ENCODE assay signal across 23 cellular contexts in the genomic region with DNA sequence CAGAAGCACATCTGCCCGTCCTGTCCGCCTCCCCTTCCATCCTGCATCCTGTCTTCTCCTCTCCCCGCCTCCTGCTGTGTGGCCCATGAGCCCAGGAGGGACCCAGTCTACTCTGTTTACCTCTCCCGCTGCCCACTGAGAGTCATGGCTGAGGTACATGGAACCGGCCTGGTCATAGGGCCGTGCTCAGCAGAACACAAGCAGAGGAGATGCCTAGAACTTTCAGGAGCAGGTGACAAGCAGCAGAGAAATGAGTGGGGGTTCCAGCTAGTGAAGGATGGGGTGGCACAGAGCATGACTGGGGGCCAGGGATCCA.
DNase-seq lines count a peak whose midpoint lies in the region; ATAC-seq, FAIRE-seq and TF ChIP-seq lines count a peak whose summit lies in the region.
"Had no signal": no experiment of that assay in that cellular context is flagged by ENCODE, and none has a peak within 500 bp of the region (broad histone marks: within the 10 kb centered on the region; RNA-seq: fewer than 3 reads in every experiment).

No MANE protein-coding gene starts in this region.

- no peak overlapping the region for H3K4ac ChIP-seq in mesendoderm (ENCODE audit: low read depth, low read length)

- no peaks in the 10 kb centered on the region for H3K79me1 ChIP-seq in mesendoderm (ENCODE audit: low read length)

- DNase-seq in HepG2 (ENCODE audit: low spot score), result no peak
- DNase-seq in right lobe of liver, result no peak
- no peak for DNase-seq in endodermal cell
- DNase-seq in neural progenitor cell (ENCODE audit: low spot score), result no peak
- no peak for DNase-seq in vagina (ENCODE audit: extremely low spot score in 2 of 2)
- DNase-seq in DMS79 treated with DMSO at 0.1 percent for 48 hours (lab: John Stamatoyannopoulos, UW), result no peak
- DNase-seq in CD1c-positive myeloid dendritic cell (ENCODE audit: extremely low spot score), result no peak
- no peak for DNase-seq in mesendoderm
- DNase-seq: GDM1, H7, MV-4-11, NCI-H1417, NCI-H1930, NCI-H2171, NCI-H446, OCI-M1, RPMI8226 had no signal

- no peak overlapping the region for H4K8ac ChIP-seq in mesendoderm (ENCODE audit: low read depth, low read length)

- WGBS in HepG2 (ENCODE audit: low lambda C conversion rate), result 18% methylated on average over 6 of the region's 6 CpGs
- whole genome bisulfite sequencing in right lobe of liver (ENCODE audit: insufficient coverage, low coverage, low lambda C conversion rate, missing lambda C conversion rate), result 93% methylated on average over 6 of the region's 6 CpGs
- 75 to 90% methylated on average over 2 to 6 of the region's 6 CpGs for WGBS in endodermal cell (ENCODE audit: insufficient coverage in 1 of 2, insufficient read length in 1 of 2), 2 experiments
- WGBS in mesendoderm (ENCODE audit: extremely low coverage, insufficient coverage, low lambda C conversion rate), result no CpG with 5 or more reads among the region's 6 CpGs

- H4K20me1 ChIP-seq in HepG2 (ENCODE audit: insufficient read depth, low read length) (no peaks in the 10 kb centered on the region), neural progenitor cell (ENCODE audit: low read depth) (no peaks in the 10 kb centered on the region)
- H4K20me1 ChIP-seq: BLaER1 had no signal

- no peak for FAIRE-seq in HepG2 (lab: Jason Lieb, UNC)
- FAIRE-seq: A204.1, GM12878, GM18507, K562 had no signal

- TF ChIP-seq POLR2A in HepG2 (IDR thresholded peaks at IDR 0.05; ENCODE audit: insufficient read depth in 1 of 2, low read depth in 2 of 2, low read length in 2 of 2) (no peak), right lobe of liver (IDR thresholded peaks at IDR 0.05) (no peak), vagina (IDR thresholded peaks at IDR 0.05) (no peak)

- TF ChIP-seq EP300 in HepG2 (IDR thresholded peaks at IDR 0.05; ENCODE audit: low read depth in 2 of 2, low read length in 2 of 2) (no peak), HepG2 (CRISPR knock-in tag; IDR thresholded peaks at IDR 0.05; ENCODE audit: borderline replicate concordance) (no peak)

- H3K27ac Mint-ChIP-seq in endodermal cell (no peak overlapping the region), neural progenitor cell (peak overlapping the region; percentile 16)

- H3K4me1 ChIP-seq in HepG2 (ENCODE audit: insufficient read depth, low read length), result peaks cover 63% of the 10 kb centered on the region
- H3K4me1 ChIP-seq in right lobe of liver, result peaks cover 0 to 3% (median 0%) of the 10 kb centered on the region in 4 donors
- no peaks in the 10 kb centered on the region for H3K4me1 ChIP-seq in endodermal cell (ENCODE audit: control insufficient read depth, insufficient read depth, low read length)
- H3K4me1 ChIP-seq in neural progenitor cell, result peaks cover 11% of the 10 kb centered on the region
- peaks cover 39% of the 10 kb centered on the region for H3K4me1 ChIP-seq in vagina
- H3K4me1 ChIP-seq in mesendoderm (ENCODE audit: control insufficient read depth, low read depth, low read length), result no peaks in the 10 kb centered on the region

- TF ChIP-seq CTCF in HepG2 (CRISPR knock-in tag; IDR thresholded peaks at IDR 0.05) (no peak), right lobe of liver (IDR thresholded peaks at IDR 0.05) (no peak), endodermal cell (conservative IDR thresholded peaks at IDR 0.05) (no peak), neural progenitor cell (IDR thresholded peaks at IDR 0.05) (no peak), vagina (IDR thresholded peaks at IDR 0.05) (no peak)

- TF ChIP-seq RAD21 in HepG2 (CRISPR knock-in tag; IDR thresholded peaks at IDR 0.05), result no peak

- H3K23ac ChIP-seq in mesendoderm (ENCODE audit: low read length), result no peak overlapping the region

- H3K9me3 Mint-ChIP-seq in endodermal cell (no peaks in the 10 kb centered on the region), neural progenitor cell (peaks cover 11% of the 10 kb centered on the region)

- H3K4me3 ChIP-seq in HepG2 (replicated peaks in 1 of 3; ENCODE audit: insufficient read depth in 1 of 3, low read depth in 2 of 3, low read length in 3 of 3), result peak overlapping the region in 1 of 3 experiments; percentile 28; a peak in 1 of 6 replicates
- H3K4me3 ChIP-seq in right lobe of liver, result no peak overlapping the region
- no peak overlapping the region for H3K4me3 ChIP-seq in endodermal cell (ENCODE audit: low read length)
- no peak overlapping the region for H3K4me3 ChIP-seq in neural progenitor cell
- no peak overlapping the region for H3K4me3 ChIP-seq in vagina
- no peak overlapping the region for H3K4me3 ChIP-seq in mesendoderm (ENCODE audit: low read length)
- H3K4me3 ChIP-seq: BLaER1, GM12878, K562, SJSA1 had no signal

- H3K4me3 Mint-ChIP-seq in endodermal cell (no peak overlapping the region), neural progenitor cell (no peak overlapping the region)

- H3K56ac ChIP-seq in mesendoderm (ENCODE audit: low read length), result no peak overlapping the region

- H3K36me3 Mint-ChIP-seq in endodermal cell (ENCODE audit: low read depth) (peaks cover 5% of the 10 kb centered on the region), neural progenitor cell (peaks cover 11% of the 10 kb centered on the region)

- CTCF ChIA-PET in HepG2 (lab: Yijun Ruan, JAX; ENCODE audit: low intra/inter-chr PET ratio, low total read pairs), result no interaction called here

- peak overlapping the region; percentile 69 for H3K4me2 ChIP-seq in HepG2 (ENCODE audit: low read depth, low read length)
- H3K4me2 ChIP-seq in neural progenitor cell, result no peak overlapping the region
- no peak overlapping the region for H3K4me2 ChIP-seq in mesendoderm (ENCODE audit: low read length)
- H3K4me2 ChIP-seq: BLaER1 had no signal

- H3K9me3 ChIP-seq in HepG2 (ENCODE audit: low read length) (no peaks in the 10 kb centered on the region), right lobe of liver (no peaks in the 10 kb centered on the region), endodermal cell (ENCODE audit: control insufficient read depth, low read length) (no peaks in the 10 kb centered on the region), neural progenitor cell (ENCODE audit: low read depth) (no peaks in the 10 kb centered on the region), vagina (no peaks in the 10 kb centered on the region)
- H3K9me3 ChIP-seq: SJSA1 had no signal

- no peaks in the 10 kb centered on the region for H3K79me2 ChIP-seq in HepG2 (ENCODE audit: insufficient read depth, low read length)
- no peaks in the 10 kb centered on the region for H3K79me2 ChIP-seq in neural progenitor cell (ENCODE audit: low read depth)
- H3K79me2 ChIP-seq in mesendoderm (ENCODE audit: control insufficient read depth, insufficient read depth, low read length), result no peaks in the 10 kb centered on the region

- ATAC-seq in HepG2 (peak; percentile 31), right lobe of liver (no peak)
- ATAC-seq: GM12878, K562 had no signal

- H3K27me3 Mint-ChIP-seq in endodermal cell (ENCODE audit: insufficient read depth) (no peaks in the 10 kb centered on the region), neural progenitor cell (ENCODE audit: insufficient read depth, low read depth) (peaks cover 5% of the 10 kb centered on the region)

- no peak overlapping the region for H4K5ac ChIP-seq in mesendoderm (ENCODE audit: low read length)

- POLR2A ChIA-PET in HepG2 (lab: Yijun Ruan, JAX), result no interaction called here

- H3K27me3 ChIP-seq in HepG2 (ENCODE audit: control insufficient read depth in 1 of 2, insufficient read depth in 2 of 2, low read length in 2 of 2) (no peaks in the 10 kb centered on the region; a peak in 1 of 5 replicates), right lobe of liver (no peaks in the 10 kb centered on the region), endodermal cell (ENCODE audit: control insufficient read depth, insufficient read depth, low read length, poor library complexity, severe bottlenecking) (no peaks in the 10 kb centered on the region), neural progenitor cell (no peaks in the 10 kb centered on the region), vagina (no peaks in the 10 kb centered on the region), mesendoderm (ENCODE audit: insufficient read depth, low read length, poor library complexity) (no peaks in the 10 kb centered on the region)
- H3K27me3 ChIP-seq: BLaER1, SJSA1 had no signal

- H3K36me3 ChIP-seq in HepG2 (replicated peaks in 1 of 2; ENCODE audit: control insufficient read depth in 1 of 2, insufficient read depth in 2 of 2, low read length in 2 of 2) (no peaks in the 10 kb centered on the region), right lobe of liver (no peaks in the 10 kb centered on the region), endodermal cell (ENCODE audit: control insufficient read depth, insufficient read depth, low read length) (no peaks in the 10 kb centered on the region), neural progenitor cell (no peaks in the 10 kb centered on the region), vagina (no peaks in the 10 kb centered on the region), mesendoderm (ENCODE audit: control insufficient read depth, insufficient read depth, low read length) (no peaks in the 10 kb centered on the region)
- H3K36me3 ChIP-seq: BLaER1, SJSA1 had no signal

- H2BK5ac ChIP-seq in mesendoderm (ENCODE audit: low read length), result no peak overlapping the region

- no peak overlapping the region for H3K27ac ChIP-seq in HepG2 (ENCODE audit: extremely low read length, insufficient read depth, low read length)
- no peak overlapping the region for H3K27ac ChIP-seq in right lobe of liver
- peak overlapping the region; percentile 98 for H3K27ac ChIP-seq in endodermal cell (ENCODE audit: low read depth, low read length)
- H3K27ac ChIP-seq in neural progenitor cell, result no peak overlapping the region
- H3K27ac ChIP-seq in vagina, result peak overlapping the region; percentile 4
- no peak overlapping the region for H3K27ac ChIP-seq in mesendoderm (ENCODE audit: low read depth, low read length)
- H3K27ac ChIP-seq: BLaER1, SJSA1 had no signal

- H2BK15ac ChIP-seq in mesendoderm (replicated peaks; ENCODE audit: low read depth), result no peak overlapping the region

- H2AFZ ChIP-seq in HepG2 (ENCODE audit: low read length), result no peak overlapping the region
- no peak overlapping the region for H2AFZ ChIP-seq in neural progenitor cell (replicated peaks)

- H3K4me1 Mint-ChIP-seq in endodermal cell, result no peaks in the 10 kb centered on the region
- H3K4me1 Mint-ChIP-seq in neural progenitor cell, result peaks cover 47% of the 10 kb centered on the region

- no peak overlapping the region for H3K18ac ChIP-seq in mesendoderm (ENCODE audit: low read length)

- no peak overlapping the region for H2AK5ac ChIP-seq in mesendoderm (ENCODE audit: low read length)

- H3K9ac ChIP-seq in HepG2 (ENCODE audit: insufficient read depth, low read depth, low read length), result no peak overlapping the region
- H3K9ac ChIP-seq in endodermal cell (ENCODE audit: extremely low read depth, low read length, poor library complexity, severe bottlenecking), result no peak overlapping the region
- H3K9ac ChIP-seq in neural progenitor cell, result no peak overlapping the region
- no peak overlapping the region for H3K9ac ChIP-seq in mesendoderm (ENCODE audit: low read length)
- H3K9ac ChIP-seq: BLaER1 had no signal

- no TSS peak for BruUV-seq in HepG2 (replicated peaks; lab: Mats Ljungman, UMichigan)

- H3F3A ChIP-seq in neural progenitor cell (ENCODE audit: low read depth), result no peaks in the 10 kb centered on the region

- H2BK120ac ChIP-seq in mesendoderm (ENCODE audit: low read depth, low read length), result no peak overlapping the region

- in situ Hi-C loops in HepG2 (cut with HindIII; ENCODE audit: extremely low pct_ligation_motif_present, low pct_unique_long_range_greater_than_20kb), result no loop called here

- intact Hi-C loops in HepG2 (cut with micrococcal nuclease; ENCODE audit: unreplicated experiment), result no loop called here
- intact Hi-C loops in right lobe of liver (cut with DNase I), result loop anchor here in 1 of 2 donors (10.0 kb wide), 1 partner anchor 50 kb away; no protein-coding TSS in a partner anchor
- intact Hi-C loops in vagina (cut with DNase I), result no loop called here

Comparison
In these comparisons a context has a peak if more than half of its experiments do, and no peak if none do; other contexts are left out.
1. H3K27ac ChIP-seq: peak in endodermal cell (single experiment) and vagina (single experiment); none in HepG2 (single experiment), right lobe of liver (0 of 3), neural progenitor cell (single experiment) and mesendoderm (single experiment).